ENCODE assay signal across 23 cellular contexts in genomic region chr21:33560965-33561364, GRCh38. TPM values are rescaled to one million over a fixed set of nuclear protein-coding genes. Genes with fewer than 3 reads are reported as not detected.
A peak's percentile ranks its signal among the peaks of the same experiment; 100 is the strongest.
DNase-seq lines count a peak whose midpoint lies in the region; ATAC-seq, FAIRE-seq and TF ChIP-seq lines count a peak whose summit lies in the region.
"Had no signal": no experiment of that assay in that cellular context is flagged by ENCODE, and none has a peak within 500 bp of the region (broad histone marks: within the 10 kb centered on the region; RNA-seq: fewer than 3 reads in every experiment).

No MANE protein-coding gene starts in this region.

- H3K4me3 ChIP-seq in HepG2 (replicated peaks in 1 of 3; ENCODE audit: insufficient read depth in 1 of 3, low read depth in 2 of 3, low read length in 3 of 3), result no peak overlapping the region
- no peak overlapping the region for H3K4me3 ChIP-seq in right lobe of liver
- H3K4me3 ChIP-seq in thyroid gland (replicated peaks in 1 of 3), result no peak overlapping the region
- H3K4me3 ChIP-seq: hepatocyte, left ventricle myocardium inferior, psoas muscle, testis had no signal

- TF ChIP-seq CTCF in HepG2 (CRISPR knock-in tag; IDR thresholded peaks at IDR 0.05), result no peak
- no peak for TF ChIP-seq CTCF in right lobe of liver (IDR thresholded peaks at IDR 0.05)
- TF ChIP-seq CTCF in thyroid gland (IDR thresholded peaks at IDR 0.05), result no peak

- H3K79me2 ChIP-seq in HepG2 (ENCODE audit: insufficient read depth, low read length), result peaks cover 38% of the 10 kb centered on the region

- no peaks in the 10 kb centered on the region for H3K9me3 ChIP-seq in HepG2 (ENCODE audit: low read length)
- H3K9me3 ChIP-seq in right lobe of liver, result no peaks in the 10 kb centered on the region
- no peaks in the 10 kb centered on the region for H3K9me3 ChIP-seq in T-helper 17 cell (ENCODE audit: control insufficient read depth, low read length, poor library complexity, severe bottlenecking)
- H3K9me3 ChIP-seq in thyroid gland, result no peaks in the 10 kb centered on the region
- H3K9me3 ChIP-seq: left ventricle myocardium inferior, psoas muscle, testis had no signal

- no peaks in the 10 kb centered on the region for H3K9me3 Mint-ChIP-seq in immature natural killer cell
- H3K9me3 Mint-ChIP-seq: activated naive CD4-positive, alpha-beta T cell treated with anti-CD3 and anti-CD28 coated beads, Interleukin-2, amount 50 U/mL, for 72 hours had no signal

- no TSS peak for BruUV-seq in HepG2 (replicated peaks; lab: Mats Ljungman, UMichigan)

- POLR2A ChIA-PET in HepG2 (lab: Yijun Ruan, JAX), result interaction anchor here (0.9 to 1.0 kb wide), 2 partner anchors 10 to 18 kb away, joined by 3 read pairs; no protein-coding TSS in a partner anchor

- H3K4me1 ChIP-seq in HepG2 (ENCODE audit: insufficient read depth, low read length) (peaks cover 4% of the 10 kb centered on the region; the same call in 1 of the 2 replicates), right lobe of liver (no peaks in the 10 kb centered on the region), thyroid gland (peaks cover 0 to 18% of the 10 kb centered on the region in 2 donors)

- in situ Hi-C loops in HepG2 (cut with HindIII; ENCODE audit: extremely low pct_ligation_motif_present, low pct_unique_long_range_greater_than_20kb), result no loop called here

- H3K27ac ChIP-seq in HepG2 (ENCODE audit: extremely low read length, insufficient read depth, low read length) (no peak overlapping the region), right lobe of liver (no peak overlapping the region), thyroid gland (peak overlapping the region in 2 of 3 donors; percentile 35 to 52)
- H3K27ac ChIP-seq: foreskin keratinocyte, hepatocyte, left ventricle myocardium inferior, psoas muscle, testis had no signal

- H3K36me3 ChIP-seq in HepG2 (replicated peaks in 1 of 2; ENCODE audit: control insufficient read depth in 1 of 2, insufficient read depth in 2 of 2, low read length in 2 of 2) (peaks cover 13 to 62% of the 10 kb centered on the region in 2 experiments), right lobe of liver (peaks cover 0 to 65% (median 36%) of the 10 kb centered on the region in 4 donors), thyroid gland (peaks cover 44 to 48% of the 10 kb centered on the region in 2 donors)

- no peak overlapping the region for H2AFZ ChIP-seq in HepG2 (ENCODE audit: low read length)
- H2AFZ ChIP-seq: hepatocyte had no signal

- no peak for TF ChIP-seq RAD21 in HepG2 (CRISPR knock-in tag; IDR thresholded peaks at IDR 0.05)

- H4K20me1 ChIP-seq in HepG2 (ENCODE audit: insufficient read depth, low read length), result peaks cover 29% of the 10 kb centered on the region

- no peak overlapping the region for H3K4me3 Mint-ChIP-seq in T-helper 17 cell
- H3K4me3 Mint-ChIP-seq in immature natural killer cell, result no peak overlapping the region

- FAIRE-seq in HepG2 (lab: Jason Lieb, UNC), result no peak
- FAIRE-seq: GM19239 had no signal

- H3K27me3 ChIP-seq in HepG2 (ENCODE audit: control insufficient read depth in 1 of 2, insufficient read depth in 2 of 2, low read length in 2 of 2) (no peaks in the 10 kb centered on the region; a peak in 1 of 5 replicates), right lobe of liver (no peaks in the 10 kb centered on the region), thyroid gland (no peaks in the 10 kb centered on the region)
- H3K27me3 ChIP-seq: foreskin keratinocyte, hepatocyte, testis had no signal

- TF ChIP-seq POLR2A in HepG2 (IDR thresholded peaks at IDR 0.05; ENCODE audit: insufficient read depth in 1 of 2, low read depth in 2 of 2, low read length in 2 of 2) (no peak), right lobe of liver (IDR thresholded peaks at IDR 0.05) (no peak), thyroid gland (IDR thresholded peaks at IDR 0.05) (no peak)

- DNase-seq in HepG2 (ENCODE audit: low spot score), result no peak
- no peak for DNase-seq in right lobe of liver
- DNase-seq in T-helper 17 cell, result no peak
- no peak for DNase-seq in immature natural killer cell
- DNase-seq in thyroid gland, result no peak
- DNase-seq in COR-L47 (lab: John Stamatoyannopoulos, UW), result no peak
- DNase-seq in NCI-H2107 treated with DMSO at 0.1 percent for 48 hours (lab: John Stamatoyannopoulos, UW; ENCODE audit: unreplicated experiment), result no peak
- DNase-seq: activated CD4-positive, alpha-beta T cell treated with anti-CD3 and anti-CD28 coated beads, Interleukin-2, amount 50 U/mL, for 4 hours; DND-41; effector CD4-positive, alpha-beta T cell; foreskin keratinocyte; IMR-90; left ventricle myocardium inferior; midbrain; NCI-H1105 treated with DMSO at 0.1 percent for 48 hours; NCI-H2081; NCI-H526; psoas muscle; testis had no signal

- no peak for ATAC-seq in HepG2
- ATAC-seq in right lobe of liver, result no peak
- no peak for ATAC-seq in T-helper 17 cell
- no peak for ATAC-seq in HG02885 (IDR thresholded peaks at IDR 0.05; ENCODE audit: poor library complexity, unreplicated experiment)
- ATAC-seq: activated naive CD4-positive, alpha-beta T cell treated with anti-CD3 and anti-CD28 coated beads, Interleukin-2, amount 50 U/mL, for 72 hours; foreskin keratinocyte had no signal

- H3K9ac ChIP-seq in HepG2 (ENCODE audit: insufficient read depth, low read depth, low read length), result no peak overlapping the region

- CTCF ChIA-PET in HepG2 (lab: Yijun Ruan, JAX; ENCODE audit: low intra/inter-chr PET ratio, low total read pairs), result no interaction called here

- H3K4me2 ChIP-seq in HepG2 (ENCODE audit: low read depth, low read length), result no peak overlapping the region
- H3K4me2 ChIP-seq: hepatocyte had no signal

- H3K36me3 Mint-ChIP-seq in T-helper 17 cell (ENCODE audit: low read depth) (peaks cover 10% of the 10 kb centered on the region), immature natural killer cell (peaks cover 31 to 57% (median 50%) of the 10 kb centered on the region in 3 donors)

- H3K4me1 Mint-ChIP-seq in T-helper 17 cell (peaks cover 27% of the 10 kb centered on the region), immature natural killer cell (peaks cover 45 to 78% of the 10 kb centered on the region in 2 donors)

- TF ChIP-seq EP300 in HepG2 (IDR thresholded peaks at IDR 0.05; ENCODE audit: low read depth in 2 of 2, low read length in 2 of 2) (no peak), HepG2 (CRISPR knock-in tag; IDR thresholded peaks at IDR 0.05; ENCODE audit: borderline replicate concordance) (no peak)

- intact Hi-C loops in HepG2 (cut with micrococcal nuclease; ENCODE audit: unreplicated experiment) (no loop called here), right lobe of liver (cut with DNase I) (no loop called here), thyroid gland (cut with DNase I) (no loop called here)

- H3K27ac Mint-ChIP-seq in T-helper 17 cell (peak overlapping the region; percentile 84), immature natural killer cell (peak overlapping the region; percentile 31 to 68 (median 53))
- H3K27ac Mint-ChIP-seq: activated naive CD4-positive, alpha-beta T cell treated with anti-CD3 and anti-CD28 coated beads, Interleukin-2, amount 50 U/mL, for 72 hours had no signal

- H3K27me3 Mint-ChIP-seq in T-helper 17 cell (no peaks in the 10 kb centered on the region), immature natural killer cell (ENCODE audit: low read depth in 3 of 3) (peaks cover 0 to 14% (median 2%) of the 10 kb centered on the region in 3 donors)

RNA-seq across cellular contexts. Expression of gene SON, which starts 18.1 kb away (rescaled TPM):
- total RNA-seq in HepG2 (2016; rRNA removed; fragmentation: Illumina TruSeq; extraction: Trizol), result 78.3 and 291 TPM in 2 replicates
- total RNA-seq in HepG2 (2016; cell fraction: cytosol; rRNA removed; fragmentation: Illumina TruSeq; extraction: Trizol; ENCODE audit: low read depth), result 8.5 and 9.3 TPM in 2 replicates
- total RNA-seq in HepG2 (2016; cell fraction: insoluble cytoplasmic fraction; rRNA removed; fragmentation: Illumina TruSeq; extraction: Trizol), result 71.9 and 282 TPM in 2 replicates
- total RNA-seq in HepG2 (2016; cell fraction: membrane; rRNA removed; fragmentation: Illumina TruSeq; extraction: Trizol), result 38.8 and 42.6 TPM in 2 replicates
- total RNA-seq in HepG2 (2016; cell fraction: nucleus; rRNA removed; fragmentation: Illumina TruSeq; extraction: Trizol), result 173 and 188 TPM in 2 replicates
- polyA plus RNA-seq in HepG2 (2011; rRNA removed), result 60.8 and 61.3 TPM in 2 replicates
- polyA plus RNA-seq in HepG2 (2011; cell fraction: cytosol; rRNA removed), result 27.3 and 38.0 TPM in 2 replicates
- polyA plus RNA-seq in HepG2 (2011; cell fraction: nucleus; rRNA removed), result 184 and 204 TPM in 2 replicates
- 121 and 128 TPM in 2 replicates for polyA plus RNA-seq in HepG2 (2012)
- 4.6 and 5.8 TPM in 2 replicates for polyA plus RNA-seq in HepG2 (2016; cell fraction: cytosol; fragmentation: Illumina TruSeq; extraction: Trizol; ENCODE audit: low read depth)
- polyA plus RNA-seq in HepG2 (2016; cell fraction: insoluble cytoplasmic fraction; fragmentation: Illumina TruSeq; extraction: Trizol; ENCODE audit: low read depth), result 116 and 145 TPM in 2 replicates
- 16.5 and 18.3 TPM in 2 replicates for polyA plus RNA-seq in HepG2 (2016; cell fraction: membrane; fragmentation: Illumina TruSeq; extraction: Trizol; ENCODE audit: low read depth)
- 242 and 248 TPM in 2 replicates for polyA plus RNA-seq in HepG2 (2016; cell fraction: nucleus; fragmentation: Illumina TruSeq; extraction: Trizol; ENCODE audit: insufficient read depth, low read depth)
- polyA minus RNA-seq in HepG2 (2011; rRNA and poly(A)+ RNA removed; ENCODE audit: low replicate concordance), result 192 and 202 TPM in 2 replicates
- polyA minus RNA-seq in HepG2 (2011; cell fraction: cytosol; rRNA and poly(A)+ RNA removed), result 80.6 and 107 TPM in 2 replicates
- 280 and 289 TPM in 2 replicates for polyA minus RNA-seq in HepG2 (2011; cell fraction: nucleus; rRNA and poly(A)+ RNA removed)
- total RNA-seq in right lobe of liver, result 100 to 1,000 TPM in 4 of 6 experiments, 10 to 100 TPM in 2; 86.7 to 212 (median 113) TPM
- total RNA-seq in T-helper 17 cell, result 100 to 1,000 TPM; 324 to 380 TPM
- polyA plus RNA-seq in immature natural killer cell, result 100 to 1,000 TPM; 249 to 673 (median 267) TPM
- 100 to 1,000 TPM; 283 to 425 (median 334) TPM for total RNA-seq in thyroid gland

RNA-seq across cellular contexts. Expression of gene GART, which starts 19.0 kb away (rescaled TPM):
- total RNA-seq in HepG2 (2016; rRNA removed; fragmentation: Illumina TruSeq; extraction: Trizol) (109 and 151 TPM in 2 replicates), right lobe of liver (10 to 100 TPM; 23.0 to 93.5 (median 39.3) TPM), T-helper 17 cell (10 to 100 TPM; 40.0 to 44.8 TPM), thyroid gland (100 to 1,000 TPM in 2 of 4 donors, 10 to 100 TPM in 2; 53.8 to 130 (median 84.5) TPM)
- 31.1 and 36.8 TPM in 2 replicates for total RNA-seq in HepG2 (2016; cell fraction: cytosol; rRNA removed; fragmentation: Illumina TruSeq; extraction: Trizol; ENCODE audit: low read depth)
- 113 and 146 TPM in 2 replicates for total RNA-seq in HepG2 (2016; cell fraction: insoluble cytoplasmic fraction; rRNA removed; fragmentation: Illumina TruSeq; extraction: Trizol)
- 32.8 and 39.5 TPM in 2 replicates for total RNA-seq in HepG2 (2016; cell fraction: membrane; rRNA removed; fragmentation: Illumina TruSeq; extraction: Trizol)
- total RNA-seq in HepG2 (2016; cell fraction: nucleus; rRNA removed; fragmentation: Illumina TruSeq; extraction: Trizol), result 90.9 and 99.5 TPM in 2 replicates
- polyA plus RNA-seq in HepG2 (2011; rRNA removed) (17.7 and 17.9 TPM in 2 replicates), immature natural killer cell (10 to 100 TPM; 26.4 to 43.8 (median 36.3) TPM)
- 9.6 and 13.2 TPM in 2 replicates for polyA plus RNA-seq in HepG2 (2011; cell fraction: cytosol; rRNA removed)
- 19.9 and 27.1 TPM in 2 replicates for polyA plus RNA-seq in HepG2 (2011; cell fraction: nucleus; rRNA removed)
- polyA plus RNA-seq in HepG2 (2012), result 50.5 and 59.0 TPM in 2 replicates
- 4.4 and 5.6 TPM in 2 replicates for polyA plus RNA-seq in HepG2 (2016; cell fraction: cytosol; fragmentation: Illumina TruSeq; extraction: Trizol; ENCODE audit: low read depth)
- 99.4 and 99.8 TPM in 2 replicates for polyA plus RNA-seq in HepG2 (2016; cell fraction: insoluble cytoplasmic fraction; fragmentation: Illumina TruSeq; extraction: Trizol; ENCODE audit: low read depth)
- 8.6 and 10.6 TPM in 2 replicates for polyA plus RNA-seq in HepG2 (2016; cell fraction: membrane; fragmentation: Illumina TruSeq; extraction: Trizol; ENCODE audit: low read depth)
- polyA plus RNA-seq in HepG2 (2016; cell fraction: nucleus; fragmentation: Illumina TruSeq; extraction: Trizol; ENCODE audit: insufficient read depth, low read depth), result 70.2 and 73.8 TPM in 2 replicates
- 15.8 and 35.7 TPM in 2 replicates for polyA minus RNA-seq in HepG2 (2011; rRNA and poly(A)+ RNA removed; ENCODE audit: low replicate concordance)
- polyA minus RNA-seq in HepG2 (2011; cell fraction: cytosol; rRNA and poly(A)+ RNA removed), result 21.5 and 23.0 TPM in 2 replicates
- polyA minus RNA-seq in HepG2 (2011; cell fraction: nucleus; rRNA and poly(A)+ RNA removed), result 73.8 and 95.2 TPM in 2 replicates

RNA-seq across cellular contexts. Expression of gene DONSON, which starts 27.5 kb away (rescaled TPM):
- 60.8 and 63.6 TPM in 2 replicates for total RNA-seq in HepG2 (2016; rRNA removed; fragmentation: Illumina TruSeq; extraction: Trizol)
- 19.3 and 25.7 TPM in 2 replicates for total RNA-seq in HepG2 (2016; cell fraction: cytosol; rRNA removed; fragmentation: Illumina TruSeq; extraction: Trizol; ENCODE audit: low read depth)
- 63.7 and 64.8 TPM in 2 replicates for total RNA-seq in HepG2 (2016; cell fraction: insoluble cytoplasmic fraction; rRNA removed; fragmentation: Illumina TruSeq; extraction: Trizol)
- 39.0 and 44.1 TPM in 2 replicates for total RNA-seq in HepG2 (2016; cell fraction: membrane; rRNA removed; fragmentation: Illumina TruSeq; extraction: Trizol)
- 49.7 and 57.4 TPM in 2 replicates for total RNA-seq in HepG2 (2016; cell fraction: nucleus; rRNA removed; fragmentation: Illumina TruSeq; extraction: Trizol)
- polyA plus RNA-seq in HepG2 (2011; rRNA removed), result 23.8 and 35.4 TPM in 2 replicates
- polyA plus RNA-seq in HepG2 (2011; cell fraction: cytosol; rRNA removed), result 14.5 and 16.8 TPM in 2 replicates
- 32.1 and 34.6 TPM in 2 replicates for polyA plus RNA-seq in HepG2 (2011; cell fraction: nucleus; rRNA removed)
- 27.0 and 35.7 TPM in 2 replicates for polyA plus RNA-seq in HepG2 (2012)
- 14.8 and 16.8 TPM in 2 replicates for polyA plus RNA-seq in HepG2 (2016; cell fraction: cytosol; fragmentation: Illumina TruSeq; extraction: Trizol; ENCODE audit: low read depth)
- polyA plus RNA-seq in HepG2 (2016; cell fraction: insoluble cytoplasmic fraction; fragmentation: Illumina TruSeq; extraction: Trizol; ENCODE audit: low read depth), result 70.4 and 76.8 TPM in 2 replicates
- 27.4 and 32.3 TPM in 2 replicates for polyA plus RNA-seq in HepG2 (2016; cell fraction: membrane; fragmentation: Illumina TruSeq; extraction: Trizol; ENCODE audit: low read depth)
- polyA plus RNA-seq in HepG2 (2016; cell fraction: nucleus; fragmentation: Illumina TruSeq; extraction: Trizol; ENCODE audit: insufficient read depth, low read depth), result 91.6 and 102 TPM in 2 replicates
- 21.0 and 36.0 TPM in 2 replicates for polyA minus RNA-seq in HepG2 (2011; rRNA and poly(A)+ RNA removed; ENCODE audit: low replicate concordance)
- 14.6 and 17.7 TPM in 2 replicates for polyA minus RNA-seq in HepG2 (2011; cell fraction: cytosol; rRNA and poly(A)+ RNA removed)
- 23.7 and 27.5 TPM in 2 replicates for polyA minus RNA-seq in HepG2 (2011; cell fraction: nucleus; rRNA and poly(A)+ RNA removed)
- 10 to 100 TPM in 2 of 6 experiments, 1 to 10 TPM in 4; 6.0 to 13.7 (median 8.4) TPM for total RNA-seq in right lobe of liver
- 10 to 100 TPM in 1 of 2 donors, 1 to 10 TPM in 1; 8.9 to 10.0 TPM for total RNA-seq in T-helper 17 cell
- 1 to 10 TPM; 2.3 to 3.7 (median 3.2) TPM for polyA plus RNA-seq in immature natural killer cell
- 10 to 100 TPM in 1 of 4 donors, 1 to 10 TPM in 3; 4.2 to 13.3 (median 6.7) TPM for total RNA-seq in thyroid gland

Comparison
In these comparisons a context has a peak if more than half of its experiments do, and no peak if none do; other contexts are left out.
1. H3K27ac ChIP-seq: peak in thyroid gland (2 of 3); none in HepG2 (single experiment) and right lobe of liver (0 of 3).